Comparison of ENCODE assay signal across 12 cellular contexts in genomic region chr21:42651515-42652401, GRCh38. TPM values are rescaled to one million over a fixed set of nuclear protein-coding genes. Genes with fewer than 3 reads are reported as not detected.
A peak's percentile ranks its signal among the peaks of the same experiment; 100 is the strongest.
DNase-seq lines count a peak whose midpoint lies in the region; ATAC-seq and TF ChIP-seq lines count a peak whose summit lies in the region.
"Had no signal": no experiment of that assay in that cellular context is flagged by ENCODE, and none has a peak within 500 bp of the region (broad histone marks: within the 10 kb centered on the region; RNA-seq: fewer than 3 reads in every experiment).

No MANE protein-coding gene starts in this region.

- no CpG with 5 or more reads among the region's 16 CpGs for WGBS in neuronal stem cell (ENCODE audit: extremely low coverage in 2 of 2, insufficient read length in 2 of 2, insufficient replicate concordance in 1 of 2), 2 donors

- H2BK5ac ChIP-seq in neuronal stem cell (ENCODE audit: low read length), result peak overlapping the region; percentile 2

- no peak overlapping the region for H3K4me2 ChIP-seq in neuronal stem cell (ENCODE audit: insufficient read depth, low read length, poor library complexity, severe bottlenecking)

- H3K23ac ChIP-seq in neuronal stem cell (ENCODE audit: low read depth, low read length, poor library complexity), result peak overlapping the region; percentile 69

- H2AFZ ChIP-seq in neuronal stem cell (ENCODE audit: low read length), result no peak overlapping the region

- H3K4me3 ChIP-seq in dorsolateral prefrontal cortex (peak overlapping the region in 30 of 59 donors; percentile 4 to 81 (median 71)), neuronal stem cell (ENCODE audit: low read length in 2 of 2) (no peak overlapping the region)
- H3K4me3 ChIP-seq: hepatocyte, ovary had no signal

- peaks cover 14 to 21% of the 10 kb centered on the region in 2 donors for H3K4me1 ChIP-seq in neuronal stem cell (ENCODE audit: control insufficient read depth in 2 of 2, insufficient read depth in 1 of 2, low read depth in 1 of 2, low read length in 2 of 2)

- no peak overlapping the region for H3K9ac ChIP-seq in neuronal stem cell (ENCODE audit: low read depth, low read length, poor library complexity)

- peak overlapping the region; percentile 77 for H2AK5ac ChIP-seq in neuronal stem cell (ENCODE audit: low read depth, low read length)

- no peak overlapping the region for H4K91ac ChIP-seq in neuronal stem cell (ENCODE audit: low read depth, low read length, poor library complexity)

- H2BK120ac ChIP-seq in neuronal stem cell (ENCODE audit: low read depth, low read length), result no peak overlapping the region

- H3K36me3 ChIP-seq in neuronal stem cell (replicated peaks in 1 of 2; ENCODE audit: control insufficient read depth in 2 of 2, insufficient read depth in 2 of 2, low read length in 2 of 2), result peaks cover 5 to 7% of the 10 kb centered on the region in 2 donors
- H3K36me3 ChIP-seq: ovary had no signal

- H2BK15ac ChIP-seq in neuronal stem cell (ENCODE audit: low read length), result peak overlapping the region; percentile 80

- H3K27ac ChIP-seq in dorsolateral prefrontal cortex (peak overlapping the region in 54 of 59 donors; percentile 1 to 92 (median 80)), neuronal stem cell (replicated peaks; ENCODE audit: low read length) (no peak overlapping the region)

- H3K14ac ChIP-seq in neuronal stem cell (ENCODE audit: low read length), result no peak overlapping the region

- no peak overlapping the region for H4K8ac ChIP-seq in neuronal stem cell (ENCODE audit: low read depth, low read length)

- DNase-seq in DMS 273 (lab: John Stamatoyannopoulos, UW; ENCODE audit: unreplicated experiment) (peak; percentile 66), DMS 273 treated with DMSO at 0.1 percent for 48 hours (lab: John Stamatoyannopoulos, UW) (no peak), NCI-H1694 treated with DMSO at 0.1 percent for 48 hours (lab: John Stamatoyannopoulos, UW) (peak; percentile 69), dorsolateral prefrontal cortex (peak in 4 of 10 donors; percentile 36 to 82 (median 42)), neuronal stem cell (ENCODE audit: low spot score) (no peak), H4 (ENCODE audit: low spot score) (no peak), DMS114 treated with DMSO at 0.1 percent for 48 hours (lab: John Stamatoyannopoulos, UW; ENCODE audit: unreplicated experiment) (no peak)
- DNase-seq: activated CD8-positive, alpha-beta memory T cell treated with anti-CD3 and anti-CD28 coated beads, Interleukin-2, amount 50 U/mL, for 4 hours; KG1 had no signal

- H3K27me3 ChIP-seq in dorsolateral prefrontal cortex (peaks cover 0 to 31% (median 3%) of the 10 kb centered on the region in 45 donors), neuronal stem cell (ENCODE audit: control insufficient read depth in 3 of 3, insufficient read depth in 3 of 3, low read depth in 1 of 3, low read length in 3 of 3) (no peaks in the 10 kb centered on the region)
- H3K27me3 ChIP-seq: hepatocyte, ovary had no signal

- H3K18ac ChIP-seq in neuronal stem cell (ENCODE audit: low read length), result no peak overlapping the region

- intact Hi-C loops in dorsolateral prefrontal cortex (cut with DNase I), result loop anchor here (5.0 to 10.0 kb wide), 5 partner anchors 59 to 226 kb away; partner anchors contain the start of gene WDR4 (in 1 of the 2)

- H3K9me3 ChIP-seq in neuronal stem cell (replicated peaks in 1 of 2; ENCODE audit: control insufficient read depth in 2 of 2, insufficient read depth in 1 of 2, low read depth in 1 of 2, low read length in 2 of 2), result no peaks in the 10 kb centered on the region
- H3K9me3 ChIP-seq: ovary had no signal

- H2BK12ac ChIP-seq in neuronal stem cell (ENCODE audit: low read length), result peak overlapping the region; percentile 4

- H3K4ac ChIP-seq in neuronal stem cell (ENCODE audit: low read length), result no peak overlapping the region

- ATAC-seq in GM19452 (IDR thresholded peaks at IDR 0.05; ENCODE audit: unreplicated experiment), result no peak

- peaks cover 5% of the 10 kb centered on the region for H3K79me1 ChIP-seq in neuronal stem cell (ENCODE audit: low read depth, low read length)

- TF ChIP-seq CTCF in dorsolateral prefrontal cortex (IDR thresholded peaks at IDR 0.05 in 54 of 56, conservative IDR thresholded peaks at IDR 0.05 in 2 of 56; ENCODE audit: low read depth in 1 of 56, partially characterized antibody in 56 of 56), result no peak

RNA-seq across cellular contexts. Expression of gene PDE9A, which starts 1.7 kb away (rescaled TPM):
- 10 to 100 TPM in 87 of 120 experiments, 1 to 10 TPM in 33; 6.2 to 23.8 (median 12.1) TPM for total RNA-seq in dorsolateral prefrontal cortex
- 44.9 TPM for polyA plus RNA-seq in neuronal stem cell (2013, experiment 1 of 2)
- polyA plus RNA-seq in neuronal stem cell (2013, experiment 2 of 2), result 45.6 TPM
- 2.7 and 6.4 TPM in 2 replicates for total RNA-seq in H4 (2014; rRNA removed; shearing (Covaris generic))

Comparison
In these comparisons a context has a peak if more than half of its experiments do, and no peak if none do; other contexts are left out.
1. DNase-seq: peak in DMS 273 (single experiment) and NCI-H1694 treated with DMSO at 0.1 percent for 48 hours (single experiment); none in DMS 273 treated with DMSO at 0.1 percent for 48 hours (single experiment), neuronal stem cell (single experiment), H4 (single experiment) and DMS114 treated with DMSO at 0.1 percent for 48 hours (single experiment).
2. H3K4me3 ChIP-seq: peak in dorsolateral prefrontal cortex (30 of 59); none in neuronal stem cell (0 of 2).